36 cellular contexts compared by ENCODE assay signal in genomic region chr1:184912392-184912791, GRCh38.
"Had no signal": no experiment of that assay in that cellular context is flagged by ENCODE, and none has a peak within 500 bp of the region (broad histone marks: within the 10 kb centered on the region; RNA-seq: fewer than 3 reads in every experiment).

No MANE protein-coding gene starts in this region.

- H3K4me3 Mint-ChIP-seq: activated CD4-positive, alpha-beta memory T cell treated with anti-CD3 and anti-CD28 coated beads, Interleukin-2, amount 10 ng/mL, durations not matched to agents 7 days and 5 days; activated CD4-positive, alpha-beta T cell treated with anti-CD3 and anti-CD28 coated beads for 36 hours; activated CD4-positive, alpha-beta T cell treated with anti-CD3 and anti-CD28 coated beads, Interleukin-2, amount 10 ng/mL, durations not matched to agents 7 days and 5 days; activated CD8-positive, alpha-beta memory T cell treated with anti-CD3 and anti-CD28 coated beads, Interleukin-2, amount 10 ng/mL, durations not matched to agents 7 days and 5 days; activated CD8-positive, alpha-beta T cell treated with anti-CD3 and anti-CD28 coated beads, Interleukin-2, amount 10 ng/mL, durations not matched to agents 7 days and 5 days; activated naive CD4-positive, alpha-beta T cell treated with anti-CD3 and anti-CD28 coated beads, Interleukin-2, amount 10 ng/mL, durations not matched to agents 7 days and 5 days; activated naive CD4-positive, alpha-beta T cell treated with anti-CD3 and anti-CD28 coated beads, Interleukin-2, amount 50 U/mL, for 24 hours; activated naive CD8-positive, alpha-beta T cell; activated naive CD8-positive, alpha-beta T cell treated with anti-CD3 and anti-CD28 coated beads, Interleukin-2, amount 10 ng/mL, durations not matched to agents 7 days and 5 days; activated naive CD8-positive, alpha-beta T cell treated with anti-CD3 and anti-CD28 coated beads, Interleukin-2, amount 50 U/mL, for 24 hours; activated T-cell treated with anti-CD3 and anti-CD28 coated beads, Interleukin-2, amount 50 U/mL, for 24 hours; T-helper 1 cell treated with Interleukin-12 subunit alpha and Interleukin-12 subunit beta and Interleukin-4 antibody, amounts not matched to agents 30 μg/mL and 1 μg/mL, for 36 hours; T-helper 2 cell treated with Interferon-gamma antibody and Interleukin-4, amounts not matched to agents 5 μg/mL and 100 μg/mL, for 36 hours; WTC11 had no signal

- H3K36me3 Mint-ChIP-seq: activated naive CD4-positive, alpha-beta T cell treated with anti-CD3 and anti-CD28 coated beads, Interleukin-2, amount 50 U/mL, for 24 hours; activated naive CD8-positive, alpha-beta T cell; WTC11 had no signal

- H3K27me3 ChIP-seq: body of pancreas, brain microvascular endothelial cell, breast epithelium had no signal

- H3K36me3 ChIP-seq: brain microvascular endothelial cell, breast epithelium, WERI-Rb-1 had no signal

- H3K9me3 ChIP-seq: body of pancreas, breast epithelium had no signal

- H3K27ac Mint-ChIP-seq: activated CD4-positive, alpha-beta memory T cell treated with anti-CD3 and anti-CD28 coated beads, Interleukin-2, amount 10 ng/mL, durations not matched to agents 7 days and 5 days; activated CD4-positive, alpha-beta T cell treated with anti-CD3 and anti-CD28 coated beads for 36 hours; activated CD4-positive, alpha-beta T cell treated with anti-CD3 and anti-CD28 coated beads, Interleukin-2, amount 10 ng/mL, durations not matched to agents 7 days and 5 days; activated CD8-positive, alpha-beta memory T cell treated with anti-CD3 and anti-CD28 coated beads, Interleukin-2, amount 10 ng/mL, durations not matched to agents 7 days and 5 days; activated CD8-positive, alpha-beta T cell treated with anti-CD3 and anti-CD28 coated beads, Interleukin-2, amount 10 ng/mL, durations not matched to agents 7 days and 5 days; activated naive CD4-positive, alpha-beta T cell treated with anti-CD3 and anti-CD28 coated beads, Interleukin-2, amount 10 ng/mL, durations not matched to agents 7 days and 5 days; activated naive CD4-positive, alpha-beta T cell treated with anti-CD3 and anti-CD28 coated beads, Interleukin-2, amount 50 U/mL, for 24 hours; activated naive CD8-positive, alpha-beta T cell; activated naive CD8-positive, alpha-beta T cell treated with anti-CD3 and anti-CD28 coated beads, Interleukin-2, amount 10 ng/mL, durations not matched to agents 7 days and 5 days; activated naive CD8-positive, alpha-beta T cell treated with anti-CD3 and anti-CD28 coated beads, Interleukin-2, amount 50 U/mL, for 24 hours; activated T-cell treated with anti-CD3 and anti-CD28 coated beads, Interleukin-2, amount 50 U/mL, for 24 hours; activated T-helper 2 cell treated with anti-CD3 and anti-CD28 coated beads, Interferon-gamma antibody, Interleukin-2, Interleukin-4, amounts not matched to agents 10 μg/mL and 5 μg/mL and 100 μg/mL, durations not matched to agents 14 hours and 24 hours and 36 hours; T-helper 1 cell treated with Interleukin-12 subunit alpha and Interleukin-12 subunit beta and Interleukin-4 antibody, amounts not matched to agents 30 μg/mL and 1 μg/mL, for 36 hours; T-helper 2 cell treated with Interferon-gamma antibody and Interleukin-4, amounts not matched to agents 5 μg/mL and 100 μg/mL, for 36 hours; WTC11 had no signal

- H3K4me1 ChIP-seq: breast epithelium had no signal

- H3K27me3 Mint-ChIP-seq: activated CD4-positive, alpha-beta memory T cell treated with anti-CD3 and anti-CD28 coated beads, Interleukin-2, amount 10 ng/mL, durations not matched to agents 7 days and 5 days; activated CD4-positive, alpha-beta T cell treated with anti-CD3 and anti-CD28 coated beads, Interleukin-2, amount 10 ng/mL, durations not matched to agents 7 days and 5 days; activated CD8-positive, alpha-beta memory T cell treated with anti-CD3 and anti-CD28 coated beads, Interleukin-2, amount 10 ng/mL, durations not matched to agents 7 days and 5 days; activated T-cell treated with anti-CD3 and anti-CD28 coated beads, Interleukin-2, amount 50 U/mL, for 24 hours had no signal

- DNase-seq: activated CD4-positive, alpha-beta memory T cell treated with anti-CD3 and anti-CD28 coated beads, Interleukin-2, amount 10 ng/mL, durations not matched to agents 7 days and 5 days; activated CD4-positive, alpha-beta T cell treated with anti-CD3 and anti-CD28 coated beads for 1 hour; activated CD4-positive, alpha-beta T cell treated with anti-CD3 and anti-CD28 coated beads for 36 hours; activated CD4-positive, alpha-beta T cell treated with anti-CD3 and anti-CD28 coated beads for 48 hours; activated CD4-positive, alpha-beta T cell treated with anti-CD3 and anti-CD28 coated beads, Interleukin-2, amount 10 ng/mL, durations not matched to agents 7 days and 5 days; activated CD4-positive, alpha-beta T cell treated with anti-CD3 and anti-CD28 coated beads, Interleukin-2, amount 50 U/mL, for 48 hours; activated CD4-positive, CD25-positive, alpha-beta regulatory T cell; activated CD8-positive, alpha-beta memory T cell treated with anti-CD3 and anti-CD28 coated beads for 24 hours; activated CD8-positive, alpha-beta memory T cell treated with anti-CD3 and anti-CD28 coated beads, Interleukin-2, amount 10 ng/mL, durations not matched to agents 7 days and 5 days; activated CD8-positive, alpha-beta memory T cell treated with anti-CD3 and anti-CD28 coated beads, Interleukin-2, amount 50 U/mL, for 48 hours; activated CD8-positive, alpha-beta T cell treated with anti-CD3 and anti-CD28 coated beads, Interleukin-2, amount 10 ng/mL, durations not matched to agents 7 days and 5 days; activated effector memory CD4-positive, alpha-beta T cell treated with Interleukin-2 at 50 U/mL for 16 hours; activated gamma-delta T cell; activated naive CD4-positive, alpha-beta T cell treated with anti-CD3 and anti-CD28 coated beads, Interleukin-2, amount 10 ng/mL, durations not matched to agents 7 days and 5 days; activated naive CD4-positive, alpha-beta T cell treated with Interleukin-2 at 50 U/mL for 16 hours; activated naive CD8-positive, alpha-beta T cell treated with anti-CD3 and anti-CD28 coated beads, Interleukin-2, amount 10 ng/mL, durations not matched to agents 7 days and 5 days; activated naive CD8-positive, alpha-beta T cell treated with anti-CD3 and anti-CD28 coated beads, Interleukin-2, amount 50 U/mL, for 24 hours; activated T-cell treated with anti-CD3 and anti-CD28 coated beads, Interleukin-2, amount 50 U/mL, for 24 hours; activated T-cell treated with anti-CD3 and anti-CD28 coated beads, Interleukin-2, amount 50 U/mL, for 48 hours; amniotic stem cell; aorta; body of pancreas; brain microvascular endothelial cell; central memory CD4-positive, alpha-beta T cell; T-helper 1 cell; T-helper 2 cell; T-helper 9 cell; WERI-Rb-1 had no signal

- H3K4me3 ChIP-seq: body of pancreas, breast epithelium had no signal

- H3K27ac ChIP-seq: brain microvascular endothelial cell, breast epithelium, WERI-Rb-1 had no signal

- FAIRE-seq: astrocyte had no signal

- H3K4me1 Mint-ChIP-seq: activated CD4-positive, alpha-beta T cell treated with anti-CD3 and anti-CD28 coated beads, Interleukin-2, amount 10 ng/mL, durations not matched to agents 7 days and 5 days; activated CD8-positive, alpha-beta memory T cell treated with anti-CD3 and anti-CD28 coated beads, Interleukin-2, amount 10 ng/mL, durations not matched to agents 7 days and 5 days; activated naive CD4-positive, alpha-beta T cell treated with anti-CD3 and anti-CD28 coated beads, Interleukin-2, amount 10 ng/mL, durations not matched to agents 7 days and 5 days; activated naive CD4-positive, alpha-beta T cell treated with anti-CD3 and anti-CD28 coated beads, Interleukin-2, amount 50 U/mL, for 24 hours; WTC11 had no signal

- H3K9me3 Mint-ChIP-seq: activated CD4-positive, alpha-beta memory T cell treated with anti-CD3 and anti-CD28 coated beads, Interleukin-2, amount 10 ng/mL, durations not matched to agents 7 days and 5 days; activated CD4-positive, alpha-beta T cell treated with anti-CD3 and anti-CD28 coated beads, Interleukin-2, amount 10 ng/mL, durations not matched to agents 7 days and 5 days; activated naive CD4-positive, alpha-beta T cell treated with anti-CD3 and anti-CD28 coated beads, Interleukin-2, amount 10 ng/mL, durations not matched to agents 7 days and 5 days; activated naive CD4-positive, alpha-beta T cell treated with anti-CD3 and anti-CD28 coated beads, Interleukin-2, amount 50 U/mL, for 24 hours; activated naive CD8-positive, alpha-beta T cell treated with anti-CD3 and anti-CD28 coated beads, Interleukin-2, amount 10 ng/mL, durations not matched to agents 7 days and 5 days; activated naive CD8-positive, alpha-beta T cell treated with anti-CD3 and anti-CD28 coated beads, Interleukin-2, amount 50 U/mL, for 24 hours; activated T-cell treated with anti-CD3 and anti-CD28 coated beads, Interleukin-2, amount 50 U/mL, for 24 hours; activated T-helper 2 cell treated with anti-CD3 and anti-CD28 coated beads, Interferon-gamma antibody, Interleukin-2, Interleukin-4, amounts not matched to agents 10 μg/mL and 5 μg/mL and 100 μg/mL, durations not matched to agents 14 hours and 24 hours and 36 hours; T-helper 1 cell treated with Interleukin-12 subunit alpha and Interleukin-12 subunit beta and Interleukin-4 antibody, amounts not matched to agents 30 μg/mL and 1 μg/mL, for 36 hours; T-helper 2 cell treated with Interferon-gamma antibody and Interleukin-4, amounts not matched to agents 5 μg/mL and 100 μg/mL, for 36 hours; WTC11 had no signal
